ENCODE assay signal across 9 cellular contexts in the genomic region with DNA sequence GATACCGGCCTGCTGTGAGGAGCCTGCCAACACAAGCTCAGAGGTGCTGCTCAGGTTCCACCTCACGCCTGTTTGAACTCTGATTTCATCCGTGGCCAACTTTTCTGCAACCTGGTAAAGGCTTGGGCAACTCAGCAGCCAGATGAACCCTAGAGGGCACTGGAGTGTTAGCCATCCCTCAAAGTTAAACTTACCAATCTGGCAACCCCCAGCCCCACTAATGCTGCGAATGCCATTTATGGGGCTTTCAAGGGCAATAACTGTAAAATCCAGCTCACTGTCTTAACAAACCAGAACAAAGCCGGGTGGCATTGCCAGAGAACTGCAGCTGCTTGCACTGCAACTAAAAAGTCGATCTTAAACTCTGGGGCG.
A peak's percentile ranks its signal among the peaks of the same experiment; 100 is the strongest.
DNase-seq lines count a peak whose midpoint lies in the region; ATAC-seq, FAIRE-seq and TF ChIP-seq lines count a peak whose summit lies in the region.
"Had no signal": no experiment of that assay in that cellular context is flagged by ENCODE, and none has a peak within 500 bp of the region (broad histone marks: within the 10 kb centered on the region; RNA-seq: fewer than 3 reads in every experiment).

No MANE protein-coding gene starts in this region.

- H2AK5ac ChIP-seq in H1 (ENCODE audit: low read depth, low read length): no peak overlapping the region

- H3K18ac ChIP-seq in H1 (ENCODE audit: extremely low read depth, low read length): no peak overlapping the region; the same call in 1 of the 2 replicates

- H3K9ac ChIP-seq in OCI-LY3 (ENCODE audit: low read length): no peak overlapping the region
- no peak overlapping the region for H3K9ac ChIP-seq in H1 (replicated peaks in 1 of 4; ENCODE audit: extremely low read depth in 1 of 4, low read depth in 3 of 4, low read length in 3 of 4)
- H3K9ac ChIP-seq in neural cell (ENCODE audit: low read length): no peak overlapping the region

- POLR2A ChIA-PET in H1 (lab: Charles Lee; ENCODE audit: partially characterized antibody): interaction anchor here (0.8 to 1.4 kb wide), 5 partner anchors 60 to 103 kb away, joined by 3 to 6 read pairs (median 4); no protein-coding TSS in a partner anchor

- WGBS in H1 (ENCODE audit: extremely low coverage in 1 of 2, insufficient coverage in 1 of 2, insufficient read length in 1 of 2, insufficient replicate concordance in 2 of 2, low coverage in 1 of 2, low lambda C conversion rate in 2 of 2, missing lambda C conversion rate in 1 of 2), 2 experiments: 67% methylated on average over 7 of the region's 7 CpGs; no CpG with 5 or more reads in 1 of the 2 experiments
- 51 to 52% methylated on average over 4 to 7 of the region's 7 CpGs for WGBS in testis, 2 donors

- TF ChIP-seq POLR2A in H1 (IDR thresholded peaks at IDR 0.05; ENCODE audit: control extremely low read depth in 1 of 2, low read depth in 2 of 2, low read length in 2 of 2) (no peak), testis (IDR thresholded peaks at IDR 0.05) (no peak)

- no peaks in the 10 kb centered on the region for H3K27me3 ChIP-seq in OCI-LY3 (ENCODE audit: low read depth, low read length)
- H3K27me3 ChIP-seq in H1 (replicated peaks in 1 of 4; ENCODE audit: control insufficient read depth in 3 of 4, extremely low read depth in 1 of 4, insufficient read depth in 3 of 4, low read length in 3 of 4): no peaks in the 10 kb centered on the region; a peak in 2 of 7 replicates
- no peaks in the 10 kb centered on the region for H3K27me3 ChIP-seq in neural cell (ENCODE audit: insufficient read depth, low read depth, low read length)
- H3K27me3 ChIP-seq in testis: no peaks in the 10 kb centered on the region

- H3F3A ChIP-seq in neural cell (ENCODE audit: insufficient read depth, low read length, poor library complexity, severe bottlenecking): no peaks in the 10 kb centered on the region

- peak; percentile 87 to 94 for TF ChIP-seq RAD21 in H1 (IDR thresholded peaks at IDR 0.05 in 1 of 2, conservative IDR thresholded peaks at IDR 0.05 in 1 of 2; ENCODE audit: low read depth in 2 of 2, low read length in 2 of 2)
- TF ChIP-seq RAD21 in neural cell (conservative IDR thresholded peaks at IDR 0.05): no peak

- DNase-seq in EH (ENCODE audit: low read depth) (peak; percentile 11), H1 (ENCODE audit: low read depth in 1 of 2, low spot score in 2 of 2) (peak; percentile 47 to 48), testis (no peak), HK-2 (ENCODE audit: unreplicated experiment) (no peak)

- H3K79me1 ChIP-seq in H1 (ENCODE audit: low read depth, low read length): no peaks in the 10 kb centered on the region

- H3K23ac ChIP-seq in H1 (ENCODE audit: insufficient read length): no peak overlapping the region

- ATAC-seq in GM19455 (IDR thresholded peaks at IDR 0.05; ENCODE audit: unreplicated experiment): no peak
- no peak for ATAC-seq in HG02678 (IDR thresholded peaks at IDR 0.05; ENCODE audit: unreplicated experiment)

- no peak overlapping the region for H3K4ac ChIP-seq in H1 (replicated peaks; ENCODE audit: insufficient read length, low read depth, low read length)

- H3K9me2 ChIP-seq in neural cell (ENCODE audit: insufficient read depth, low read length): no peaks in the 10 kb centered on the region

- H4K91ac ChIP-seq in H1 (replicated peaks; ENCODE audit: insufficient read length, low read length): peak overlapping the region; percentile 29

- no peak overlapping the region for H4K8ac ChIP-seq in H1 (ENCODE audit: extremely low read depth, insufficient read depth, low read length)

- H3K56ac ChIP-seq in H1 (replicated peaks; ENCODE audit: insufficient read length, low read depth, low read length): no peak overlapping the region

- peak overlapping the region; percentile 94; the same call in 1 of the 2 replicates for H2BK12ac ChIP-seq in H1 (ENCODE audit: low read depth, low read length)

- H3K27ac ChIP-seq in OCI-LY3 (ENCODE audit: low read length) (no peak overlapping the region), H1 (ENCODE audit: low read depth, low read length) (no peak overlapping the region), neural cell (ENCODE audit: low read length) (no peak overlapping the region), testis (no peak overlapping the region)
- H3K27ac ChIP-seq: epithelial cell of prostate had no signal

- TF ChIP-seq CTCF in OCI-LY3 (IDR thresholded peaks at IDR 0.05; ENCODE audit: low read depth, low read length) (peak; percentile 56), H1 (IDR thresholded peaks at IDR 0.05; ENCODE audit: control extremely low read depth in 1 of 3, insufficient read depth in 1 of 3, low read depth in 1 of 3, low read length in 3 of 3) (peak; percentile 56 to 74 (median 72)), neural cell (IDR thresholded peaks at IDR 0.05; ENCODE audit: poor library complexity, severe bottlenecking) (peak; percentile 16), testis (IDR thresholded peaks at IDR 0.05) (no peak)

- H2BK15ac ChIP-seq in H1 (ENCODE audit: low read length): no peak overlapping the region

- H2BK20ac ChIP-seq in H1 (ENCODE audit: low read length): no peak overlapping the region

- H2BK120ac ChIP-seq in H1 (replicated peaks; ENCODE audit: low read depth, low read length): no peak overlapping the region

- H3K23me2 ChIP-seq in H1 (ENCODE audit: low read depth, low read length): no peaks in the 10 kb centered on the region; the same call in 1 of the 2 replicates

- H3K9me3 ChIP-seq in OCI-LY3 (ENCODE audit: insufficient read depth, low read length): no peaks in the 10 kb centered on the region
- H3K9me3 ChIP-seq in H1 (ENCODE audit: insufficient read depth in 2 of 2, low read depth in 1 of 2, low read length in 1 of 2): no peaks in the 10 kb centered on the region
- no peaks in the 10 kb centered on the region for H3K9me3 ChIP-seq in neural cell (ENCODE audit: low read length)
- no peaks in the 10 kb centered on the region for H3K9me3 ChIP-seq in testis

- H3K14ac ChIP-seq in H1 (ENCODE audit: insufficient read length): no peak overlapping the region

- peak; percentile 76 for FAIRE-seq in H1 (lab: Jason Lieb, UNC)

- H4K5ac ChIP-seq in H1 (ENCODE audit: insufficient read length, low read depth, low read length): no peak overlapping the region

- no peaks in the 10 kb centered on the region for H3K79me2 ChIP-seq in OCI-LY3 (ENCODE audit: low read length)
- no peaks in the 10 kb centered on the region for H3K79me2 ChIP-seq in H1 (ENCODE audit: control insufficient read depth in 1 of 2, insufficient read depth in 2 of 2, low read length in 2 of 2)
- no peaks in the 10 kb centered on the region for H3K79me2 ChIP-seq in neural cell (replicated peaks; ENCODE audit: insufficient read depth, low read length)

- CTCF ChIA-PET in H1 (lab: Charles Lee; ENCODE audit: partially characterized antibody): interaction anchor here (0.5 to 3.1 kb wide), 20 partner anchors 13 to 708 kb away, joined by 3 to 22 read pairs (median 3); no protein-coding TSS in a partner anchor

- no peak overlapping the region for H2AFZ ChIP-seq in OCI-LY3 (ENCODE audit: low read depth, low read length)
- no peak overlapping the region for H2AFZ ChIP-seq in H1 (ENCODE audit: low read length)
- no peak overlapping the region for H2AFZ ChIP-seq in neural cell (ENCODE audit: low read depth, low read length)

- H3K36me3 ChIP-seq in OCI-LY3 (replicated peaks; ENCODE audit: low read depth, low read length): no peaks in the 10 kb centered on the region
- H3K36me3 ChIP-seq in H1 (ENCODE audit: control insufficient read depth in 2 of 4, insufficient read depth in 4 of 4, low read length in 3 of 4): no peaks in the 10 kb centered on the region; a peak in 1 of 8 replicates
- H3K36me3 ChIP-seq in neural cell (ENCODE audit: insufficient read depth, low read length): no peaks in the 10 kb centered on the region
- H3K36me3 ChIP-seq in testis (ENCODE audit: low read depth, missing control alignments): no peaks in the 10 kb centered on the region

- no peaks in the 10 kb centered on the region for H4K20me1 ChIP-seq in OCI-LY3 (ENCODE audit: insufficient read depth, low read length)
- H4K20me1 ChIP-seq in H1 (replicated peaks in 1 of 2; ENCODE audit: control insufficient read depth in 1 of 2, insufficient read depth in 2 of 2, low read length in 2 of 2): no peaks in the 10 kb centered on the region
- H4K20me1 ChIP-seq in neural cell (ENCODE audit: insufficient read depth): no peaks in the 10 kb centered on the region

- intact Hi-C loops in testis (cut with DNase I; ENCODE audit: low total_unique reads): no loop called here

- no peak for TF ChIP-seq EP300 in H1 (IDR thresholded peaks at IDR 0.05; ENCODE audit: borderline replicate concordance in 1 of 2, low read depth in 2 of 2, low read length in 2 of 2)
- no peak for TF ChIP-seq EP300 in neural cell (conservative IDR thresholded peaks at IDR 0.05; ENCODE audit: poor library complexity, severe bottlenecking)

- H3K4me1 ChIP-seq in OCI-LY3 (ENCODE audit: low read length) (no peaks in the 10 kb centered on the region), H1 (replicated peaks in 1 of 4; ENCODE audit: control insufficient read depth in 3 of 4, insufficient read depth in 4 of 4, low read length in 3 of 4) (peaks cover 8 to 21% (median 11%) of the 10 kb centered on the region in 4 experiments), testis (no peaks in the 10 kb centered on the region)

- H3K4me2 ChIP-seq in OCI-LY3 (ENCODE audit: low read length) (no peak overlapping the region), H1 (ENCODE audit: insufficient read depth in 1 of 2, low read depth in 2 of 2, low read length in 2 of 2) (no peak overlapping the region), neural cell (ENCODE audit: low read length) (no peak overlapping the region)

- H3K4me3 ChIP-seq in OCI-LY3 (ENCODE audit: low read length) (no peak overlapping the region), H1 (ENCODE audit: extremely low read depth in 1 of 4, insufficient read depth in 2 of 4, low read depth in 3 of 4, low read length in 4 of 4) (no peak overlapping the region), neural cell (ENCODE audit: low read length) (no peak overlapping the region), testis (no peak overlapping the region)

- H2BK5ac ChIP-seq in H1 (ENCODE audit: low read depth, low read length): peak overlapping the region; percentile 60; the same call in 1 of the 2 replicates

TF ChIP-seq in H1, 55 proteins besides CTCF, POLR2A, EP300 and RAD21:
- TF ChIP-seq SRF (IDR thresholded peaks at IDR 0.05; ENCODE audit: low read depth, low read length) (peak; percentile 37; the same call in 1 of the 2 replicates), TAF7 (optimal IDR thresholded peaks at IDR 0.05; ENCODE audit: borderline replicate concordance, low read depth, low read length) (peak; percentile 36), POU5F1 (IDR thresholded peaks at IDR 0.05; ENCODE audit: low read depth, low read length) (no peak)

TF ChIP-seq in neural cell, 6 proteins besides CTCF, POLR2A, EP300 and RAD21 (continues in another document):
- TF ChIP-seq MXI1 (conservative IDR thresholded peaks at IDR 0.05; ENCODE audit: poor library complexity, severe bottlenecking) (no peak), POLR2AphosphoS5 (IDR thresholded peaks at IDR 0.05) (no peak)

Comparison
In these comparisons a context has a peak if more than half of its experiments do, and no peak if none do; other contexts are left out.
1. DNase-seq: peak in EH (single experiment) and H1 (2 of 2); none in testis (single experiment) and HK-2 (single experiment).
2. CTCF ChIP-seq: peak in OCI-LY3 (single experiment), H1 (3 of 3) and neural cell (single experiment); none in testis (0 of 3).